In genomic region chr5:43312076-43312620, GRCh38 we compare ENCODE assay signal across 8 cellular contexts. TPM values are rescaled to one million over a fixed set of nuclear protein-coding genes. Genes with fewer than 3 reads are reported as not detected.
DNase-seq lines count a peak whose midpoint lies in the region; ATAC-seq and TF ChIP-seq lines count a peak whose summit lies in the region.

No MANE protein-coding gene starts in this region.

- H3K4me3 Mint-ChIP-seq in naive thymus-derived CD8-positive, alpha-beta T cell: peak overlapping the region; percentile 90 to 99 (median 97)

- peak overlapping the region; percentile 99 for H3K9ac ChIP-seq in Karpas-422 (ENCODE audit: low read length)

- DNase-seq in BE2C (no peak), Karpas-422 (no peak), cerebellar cortex (ENCODE audit: low spot score) (peak; percentile 13), AG08395 (ENCODE audit: low spot score) (no peak), activated gamma-delta T cell treated with Interleukin-2 at 50 U/mL for 16 hours (no peak)
- no peak for DNase-seq in naive thymus-derived CD8-positive, alpha-beta T cell
- DNase-seq in stimulated activated CD4-positive, alpha-beta T cell treated with anti-CD3 and anti-CD28 coated beads, Interleukin-1b, Interleukin-23, amount 100 ng/mL, for 48 hours: no peak

- H3K27me3 Mint-ChIP-seq in naive thymus-derived CD8-positive, alpha-beta T cell: peaks cover 0 to 2% (median 0%) of the 10 kb centered on the region in 5 donors

- H4K20me1 ChIP-seq in Karpas-422 (ENCODE audit: insufficient read depth, low read depth, low read length): peaks cover 42% of the 10 kb centered on the region

- peaks cover 22 to 40% (median 34%) of the 10 kb centered on the region in 4 donors for H3K4me1 Mint-ChIP-seq in naive thymus-derived CD8-positive, alpha-beta T cell

- peak overlapping the region; percentile 88 for H3K4me2 ChIP-seq in Karpas-422 (ENCODE audit: low read depth, low read length, poor library complexity, severe bottlenecking)

- H3K9me3 Mint-ChIP-seq in naive thymus-derived CD8-positive, alpha-beta T cell: peaks cover 0 to 3% (median 0%) of the 10 kb centered on the region in 9 donors

- H3K36me3 Mint-ChIP-seq in naive thymus-derived CD8-positive, alpha-beta T cell: peaks cover 0 to under 1% (median 0%) of the 10 kb centered on the region in 3 donors

- no peaks in the 10 kb centered on the region for H3K9me2 ChIP-seq in Karpas-422 (replicated peaks; ENCODE audit: insufficient read depth, low read length)

- peak overlapping the region; percentile 94 for H3K27ac ChIP-seq in Karpas-422 (ENCODE audit: low read length)

- no peaks in the 10 kb centered on the region for H3K9me3 ChIP-seq in BE2C
- no peaks in the 10 kb centered on the region for H3K9me3 ChIP-seq in Karpas-422 (ENCODE audit: low read length)

- H3K79me2 ChIP-seq in Karpas-422 (ENCODE audit: low read length): peaks cover 61% of the 10 kb centered on the region

- no peak for TF ChIP-seq CTCF in BE2C (IDR thresholded peaks at IDR 0.05; ENCODE audit: low read depth, low read length)

- no peak overlapping the region for H2AFZ ChIP-seq in Karpas-422 (ENCODE audit: low read length)

- H3K4me3 ChIP-seq in BE2C (ENCODE audit: low read depth, low read length) (peak overlapping the region; percentile 96), Karpas-422 (ENCODE audit: low read length) (peak overlapping the region; percentile 98)

- H3K4me1 ChIP-seq in BE2C (peaks cover 26% of the 10 kb centered on the region), Karpas-422 (ENCODE audit: low read length) (peaks cover 63% of the 10 kb centered on the region)

- H3K27ac Mint-ChIP-seq in naive thymus-derived CD8-positive, alpha-beta T cell: peak overlapping the region; percentile 16 to 99 (median 96)

- POLR2A ChIA-PET in naive thymus-derived CD8-positive, alpha-beta T cell (lab: Charles Lee): interaction anchor here (0.9 to 3.4 kb wide), 10 partner anchors 84 to 322 kb away, joined by 5 to 85 read pairs (median 13); partner anchors contain the start of genes TMEM267 and ZNF131

- no peak for ATAC-seq in naive thymus-derived CD8-positive, alpha-beta T cell
- ATAC-seq in HG03439 (IDR thresholded peaks at IDR 0.05; ENCODE audit: unreplicated experiment): no peak

- H3K27me3 ChIP-seq in BE2C (no peaks in the 10 kb centered on the region), Karpas-422 (ENCODE audit: low read length) (no peaks in the 10 kb centered on the region)

- H3K36me3 ChIP-seq in BE2C (no peaks in the 10 kb centered on the region; the same call in 1 of the 2 replicates), Karpas-422 (ENCODE audit: insufficient read depth, low read length) (peaks cover 44% of the 10 kb centered on the region)

RNA-seq across cellular contexts. Expression of gene HMGCS1, which starts 1.1 kb away (rescaled TPM):
- polyA plus RNA-seq in BE2C (2012; ENCODE audit: insufficient read depth, insufficient read length, low read depth): 31.8 TPM
- total RNA-seq in Karpas-422 (2014; rRNA removed; shearing (Covaris generic); ENCODE audit: low replicate concordance): 131 and 184 TPM in 2 replicates
- total RNA-seq in naive thymus-derived CD8-positive, alpha-beta T cell: 10 to 100 TPM; 32.5 to 36.5 TPM
- 10 to 100 TPM in 1 of 3 donors, 1 to 10 TPM in 2; 4.0 to 11.6 (median 4.2) TPM for polyA plus RNA-seq in naive thymus-derived CD8-positive, alpha-beta T cell
